In the genomic region with DNA sequence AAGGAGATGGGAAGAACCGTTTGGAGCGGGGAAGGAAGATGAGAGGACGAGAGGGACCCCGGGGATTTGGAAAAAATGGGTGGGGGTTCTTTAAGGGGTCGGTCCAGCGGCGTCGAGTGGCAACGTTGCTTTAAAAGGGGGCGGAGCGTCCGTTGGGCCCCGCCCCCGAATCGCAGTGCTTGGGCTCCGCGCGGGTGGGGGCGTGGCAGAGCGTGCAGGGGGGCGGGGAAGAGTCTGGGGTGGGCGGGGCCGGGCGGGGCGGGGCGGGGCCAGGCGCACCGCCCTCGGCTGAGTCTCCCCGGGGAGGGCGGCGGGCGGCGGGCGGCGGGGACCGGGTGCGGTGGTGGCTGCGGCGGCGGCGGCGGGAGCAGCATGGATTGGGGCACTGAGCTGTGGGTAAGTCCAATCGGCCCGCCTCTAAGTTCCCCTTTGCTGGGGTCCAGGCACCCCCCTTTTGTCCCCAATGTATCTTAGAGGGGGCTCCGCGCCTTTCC, we compare ENCODE assay signal across 9 cellular contexts. TPM values are rescaled to one million over a fixed set of nuclear protein-coding genes. Genes with fewer than 3 reads are reported as not detected.
A peak's percentile ranks its signal among the peaks of the same experiment; 100 is the strongest.
DNase-seq lines count a peak whose midpoint lies in the region; ATAC-seq, FAIRE-seq and TF ChIP-seq lines count a peak whose summit lies in the region.
"Had no signal": no experiment of that assay in that cellular context is flagged by ENCODE, and none has a peak within 500 bp of the region (broad histone marks: within the 10 kb centered on the region; RNA-seq: fewer than 3 reads in every experiment).

A gene with protein sequence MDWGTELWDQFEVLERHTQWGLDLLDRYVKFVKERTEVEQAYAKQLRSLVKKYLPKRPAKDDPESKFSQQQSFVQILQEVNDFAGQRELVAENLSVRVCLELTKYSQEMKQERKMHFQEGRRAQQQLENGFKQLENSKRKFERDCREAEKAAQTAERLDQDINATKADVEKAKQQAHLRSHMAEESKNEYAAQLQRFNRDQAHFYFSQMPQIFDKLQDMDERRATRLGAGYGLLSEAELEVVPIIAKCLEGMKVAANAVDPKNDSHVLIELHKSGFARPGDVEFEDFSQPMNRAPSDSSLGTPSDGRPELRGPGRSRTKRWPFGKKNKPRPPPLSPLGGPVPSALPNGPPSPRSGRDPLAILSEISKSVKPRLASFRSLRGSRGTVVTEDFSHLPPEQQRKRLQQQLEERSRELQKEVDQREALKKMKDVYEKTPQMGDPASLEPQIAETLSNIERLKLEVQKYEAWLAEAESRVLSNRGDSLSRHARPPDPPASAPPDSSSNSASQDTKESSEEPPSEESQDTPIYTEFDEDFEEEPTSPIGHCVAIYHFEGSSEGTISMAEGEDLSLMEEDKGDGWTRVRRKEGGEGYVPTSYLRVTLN (plus strand): TSS at position 291 of the 494 bp plus-strand sequence. CDS start 82 bp downstream, at position 373.

- H3K27ac ChIP-seq in H1 (ENCODE audit: low read depth, low read length), result peak within 1 kb of the TSS; percentile 66

- no peak for TF ChIP-seq RAD21 in H1 (IDR thresholded peaks at IDR 0.05 in 1 of 2, conservative IDR thresholded peaks at IDR 0.05 in 1 of 2; ENCODE audit: low read depth in 2 of 2, low read length in 2 of 2)

- H3K4me3 ChIP-seq in H1 (ENCODE audit: extremely low read depth in 1 of 4, insufficient read depth in 2 of 4, low read depth in 3 of 4, low read length in 4 of 4), result peak within 1 kb of the TSS; percentile 65 to 94 (median 78)

- ATAC-seq in HG02610 (IDR thresholded peaks at IDR 0.05; ENCODE audit: unreplicated experiment), result no peak

- H4K91ac ChIP-seq in H1 (replicated peaks; ENCODE audit: insufficient read length, low read length), result peak within 1 kb of the TSS; percentile 83

- H2AK5ac ChIP-seq in H1 (ENCODE audit: low read depth, low read length), result no peak within 1 kb of the TSS

- peaks cover 0 to 13% of the 10 kb centered on the region in 2 experiments; a peak in 1 of 4 replicates for H3K79me2 ChIP-seq in H1 (ENCODE audit: control insufficient read depth in 1 of 2, insufficient read depth in 2 of 2, low read length in 2 of 2)

- H3K79me1 ChIP-seq in H1 (ENCODE audit: low read depth, low read length), result peaks cover 5% of the 10 kb centered on the region

- peaks cover under 1 to 22% (median 4%) of the 10 kb centered on the region in 4 experiments; a peak in 5 of 8 replicates for H3K36me3 ChIP-seq in H1 (ENCODE audit: control insufficient read depth in 2 of 4, insufficient read depth in 4 of 4, low read length in 3 of 4)

- peak within 1 kb of the TSS; percentile 45 for H2BK120ac ChIP-seq in H1 (replicated peaks; ENCODE audit: low read depth, low read length)

- peak within 1 kb of the TSS; percentile 78 to 81 for H3K4me2 ChIP-seq in H1 (ENCODE audit: insufficient read depth in 1 of 2, low read depth in 2 of 2, low read length in 2 of 2)

- H3K4ac ChIP-seq in H1 (replicated peaks; ENCODE audit: insufficient read length, low read depth, low read length), result peak within 1 kb of the TSS; percentile 65

- 3% methylated on average over 9 of the region's 47 CpGs; no CpG with 5 or more reads in 1 of the 2 experiments for WGBS in H1 (ENCODE audit: extremely low coverage in 1 of 2, insufficient coverage in 1 of 2, insufficient read length in 1 of 2, insufficient replicate concordance in 2 of 2, low coverage in 1 of 2, low lambda C conversion rate in 2 of 2, missing lambda C conversion rate in 1 of 2), 2 experiments

- H3K14ac ChIP-seq in H1 (ENCODE audit: insufficient read length), result no peak within 1 kb of the TSS

- H3K9ac ChIP-seq in H1 (replicated peaks in 1 of 4; ENCODE audit: extremely low read depth in 1 of 4, low read depth in 3 of 4, low read length in 3 of 4), result peak within 1 kb of the TSS; percentile 48 to 70 (median 60); a peak in 6 of 7 replicates

- TF ChIP-seq EP300 in H1 (IDR thresholded peaks at IDR 0.05; ENCODE audit: borderline replicate concordance in 1 of 2, low read depth in 2 of 2, low read length in 2 of 2), result no peak

- CTCF ChIA-PET in H1 (lab: Charles Lee; ENCODE audit: partially characterized antibody), result interaction anchor here (1.4 to 4.7 kb wide), 6 partner anchors 13 to 124 kb away, joined by 5 to 31 read pairs (median 16); partner anchors contain the start of genes C3 and VAV1

- H4K8ac ChIP-seq in H1 (ENCODE audit: extremely low read depth, insufficient read depth, low read length), result peak within 1 kb of the TSS; percentile 76

- H3K23ac ChIP-seq in H1 (ENCODE audit: insufficient read length), result no peak within 1 kb of the TSS

- peak within 1 kb of the TSS; percentile 65; the same call in 1 of the 2 replicates for H2BK15ac ChIP-seq in H1 (ENCODE audit: low read length)

- POLR2A ChIA-PET in H1 (lab: Charles Lee; ENCODE audit: partially characterized antibody), result interaction anchor here (0.7 to 9.7 kb wide), 5 partner anchors 11 to 27 kb away, joined by 3 to 110 read pairs (median 5); no protein-coding TSS in a partner anchor

- DNase-seq in NCI-H1105 treated with DMSO at 0.1 percent for 48 hours (lab: John Stamatoyannopoulos, UW), result peak; percentile 27
- no peak for DNase-seq in NCI-H1105 (lab: John Stamatoyannopoulos, UW)
- DNase-seq in NCI-H82 (lab: John Stamatoyannopoulos, UW), result peak; percentile 91
- peak; percentile 72 to 74 (median 74) for DNase-seq in activated CD8-positive, alpha-beta memory T cell treated with anti-CD3 and anti-CD28 coated beads for 48 hours (ENCODE audit: low read depth in 2 of 3, low spot score in 2 of 3)
- DNase-seq in H1 (ENCODE audit: low read depth in 1 of 2, low spot score in 2 of 2), result peak in 1 of 2 experiments; percentile 84
- DNase-seq in medulla oblongata (ENCODE audit: extremely low spot score), result peak; percentile 91
- peak; percentile 61 to 73 (median 68) for DNase-seq in stimulated activated CD4-positive, alpha-beta T cell treated with anti-CD3 and anti-CD28 coated beads, TNF-alpha, amount 100 ng/mL, for 4 hours (ENCODE audit: low read depth in 3 of 3)

- peaks cover 4 to 33% (median 23%) of the 10 kb centered on the region in 4 experiments for H3K4me1 ChIP-seq in H1 (replicated peaks in 1 of 4; ENCODE audit: control insufficient read depth in 3 of 4, insufficient read depth in 4 of 4, low read length in 3 of 4)

- TF ChIP-seq POLR2A in H1 (IDR thresholded peaks at IDR 0.05; ENCODE audit: control extremely low read depth in 1 of 2, low read depth in 2 of 2, low read length in 2 of 2), result no peak

- no peak for TF ChIP-seq CTCF in H1 (IDR thresholded peaks at IDR 0.05; ENCODE audit: control extremely low read depth in 1 of 3, insufficient read depth in 1 of 3, low read depth in 1 of 3, low read length in 3 of 3)

- peak within 1 kb of the TSS; percentile 81 for H2BK5ac ChIP-seq in H1 (ENCODE audit: low read depth, low read length)

- peak within 1 kb of the TSS; percentile 98 for H2BK12ac ChIP-seq in H1 (ENCODE audit: low read depth, low read length)

- FAIRE-seq in H1 (lab: Jason Lieb, UNC), result no peak
- FAIRE-seq: G401.6 had no signal

- H2BK20ac ChIP-seq in H1 (ENCODE audit: low read length), result no peak within 1 kb of the TSS

- H3K56ac ChIP-seq in H1 (replicated peaks; ENCODE audit: insufficient read length, low read depth, low read length), result peak within 1 kb of the TSS; percentile 60

- peaks cover 0 to 5% of the 10 kb centered on the region in 2 experiments for H4K20me1 ChIP-seq in H1 (replicated peaks in 1 of 2; ENCODE audit: control insufficient read depth in 1 of 2, insufficient read depth in 2 of 2, low read length in 2 of 2)

- H2AFZ ChIP-seq in H1 (ENCODE audit: low read length), result no peak within 1 kb of the TSS; the same call in 1 of the 2 replicates

- H3K18ac ChIP-seq in H1 (ENCODE audit: extremely low read depth, low read length), result peak within 1 kb of the TSS; percentile 87

- peaks cover 17% of the 10 kb centered on the region for H3K23me2 ChIP-seq in H1 (ENCODE audit: low read depth, low read length)

- no peaks in the 10 kb centered on the region for H3K27me3 ChIP-seq in H1 (replicated peaks in 1 of 4; ENCODE audit: control insufficient read depth in 3 of 4, extremely low read depth in 1 of 4, insufficient read depth in 3 of 4, low read length in 3 of 4)

- H3K9me3 ChIP-seq in H1 (ENCODE audit: insufficient read depth in 2 of 2, low read depth in 1 of 2, low read length in 1 of 2), result no peaks in the 10 kb centered on the region

- peak within 1 kb of the TSS; percentile 68 for H4K5ac ChIP-seq in H1 (ENCODE audit: insufficient read length, low read depth, low read length)

TF ChIP-seq in H1, 55 proteins besides CTCF, POLR2A, EP300 and RAD21 (continues in another document):
- TF ChIP-seq PHF8 (conservative IDR thresholded peaks at IDR 0.05; ENCODE audit: low read depth, low read length) (peak; percentile 33; the same call in 1 of the 2 replicates), SAP30 (IDR thresholded peaks at IDR 0.05; ENCODE audit: insufficient read depth, insufficient replicate concordance, low read length) (peak; percentile 5), ATF3 (IDR thresholded peaks at IDR 0.05; ENCODE audit: insufficient read depth, low read depth, low read length) (no peak), SP1 (IDR thresholded peaks at IDR 0.05; ENCODE audit: low read depth, low read length) (peak; percentile 51; the same call in 1 of the 2 replicates), ZNF274 (IDR thresholded peaks at IDR 0.05; ENCODE audit: borderline replicate concordance, extremely low read depth, low read length) (no peak), TBP (IDR thresholded peaks at IDR 0.05; ENCODE audit: low read depth, low read length) (no peak), HDAC2 (IDR thresholded peaks at IDR 0.05; ENCODE audit: borderline replicate concordance in 1 of 2, low read depth in 2 of 2, low read length in 2 of 2) (no peak)
- TF ChIP-seq, protein P1, sequence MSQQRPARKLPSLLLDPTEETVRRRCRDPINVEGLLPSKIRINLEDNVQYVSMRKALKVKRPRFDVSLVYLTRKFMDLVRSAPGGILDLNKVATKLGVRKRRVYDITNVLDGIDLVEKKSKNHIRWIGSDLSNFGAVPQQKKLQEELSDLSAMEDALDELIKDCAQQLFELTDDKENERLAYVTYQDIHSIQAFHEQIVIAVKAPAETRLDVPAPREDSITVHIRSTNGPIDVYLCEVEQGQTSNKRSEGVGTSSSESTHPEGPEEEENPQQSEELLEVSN (IDR thresholded peaks at IDR 0.05), result 0 out of 2 replicates have a peak, but pooled peaks have one; percentile 10

RNA-seq across cellular contexts. Expression of the gene that starts here (rescaled TPM):
- total RNA-seq in H1 (2021; fragmentation: NEBNext Ultra II Directional; extraction: Animal tissue kit (Norgen Biotek cat#: 25700)), result 69.3 and 69.5 TPM in 2 replicates
- polyA plus RNA-seq in H1 (2011; rRNA removed), result 27.8 and 38.0 TPM in 2 replicates
- polyA plus RNA-seq in H1 (2011; cell fraction: cytosol; rRNA removed), result 46.0 TPM
- polyA plus RNA-seq in H1 (2011; cell fraction: nucleus; rRNA removed), result 69.9 TPM
- 66.1 to 83.1 TPM (median 77.4 TPM) in 4 replicates for polyA plus RNA-seq in H1 (2012, experiment 1 of 2)
- 58.7 TPM for polyA plus RNA-seq in H1 (2012, experiment 2 of 2)
- 63.3 TPM for polyA plus RNA-seq in H1 (2013, experiment 1 of 2)
- polyA plus RNA-seq in H1 (2013, experiment 2 of 2), result 64.1 TPM
- 23.1 and 26.9 TPM in 2 replicates for polyA minus RNA-seq in H1 (2011; rRNA and poly(A)+ RNA removed)
- 28.1 TPM for polyA minus RNA-seq in H1 (2011; cell fraction: cytosol; rRNA and poly(A)+ RNA removed)
- polyA minus RNA-seq in H1 (2011; cell fraction: nucleus; rRNA and poly(A)+ RNA removed), result 24.9 TPM
